In the genomic region with DNA sequence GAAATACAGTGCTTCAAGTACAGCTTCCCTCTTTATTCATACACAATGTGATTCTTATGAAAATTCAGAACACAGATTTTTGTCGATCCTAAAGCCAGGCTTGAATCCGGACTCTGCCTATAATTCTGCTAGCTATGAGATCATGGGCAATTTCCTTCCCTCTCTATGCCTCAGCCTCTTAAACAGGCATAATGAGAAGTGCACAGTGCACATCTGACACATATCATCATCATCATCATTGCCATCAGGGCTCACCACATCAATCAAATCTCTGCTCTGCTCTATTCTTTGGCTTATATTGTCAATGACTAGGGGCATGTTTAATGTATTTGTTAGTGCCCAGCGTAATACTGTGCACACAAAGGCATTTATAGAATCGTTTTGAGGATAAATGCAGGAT, we compare ENCODE assay signal across 18 cellular contexts.
DNase-seq lines count a peak whose midpoint lies in the region; ATAC-seq and TF ChIP-seq lines count a peak whose summit lies in the region.
"Had no signal": no experiment of that assay in that cellular context is flagged by ENCODE, and none has a peak within 500 bp of the region (broad histone marks: within the 10 kb centered on the region; RNA-seq: fewer than 3 reads in every experiment).

No MANE protein-coding gene starts in this region.

- no peaks in the 10 kb centered on the region for H3K27me3 Mint-ChIP-seq in mesothelial cell of epicardium (ENCODE audit: low read depth)
- H3K27me3 Mint-ChIP-seq: B cell; CD4-positive, alpha-beta T cell had no signal

- no peak overlapping the region for H3K4me3 Mint-ChIP-seq in mesothelial cell of epicardium
- H3K4me3 Mint-ChIP-seq: B cell; CD4-positive, alpha-beta T cell; CD8-positive, alpha-beta T cell had no signal

- peak; percentile 3 for DNase-seq in RKO (ENCODE audit: low spot score)
- DNase-seq in SW480 (ENCODE audit: low spot score), result peak; percentile 6
- no peak for DNase-seq in foreskin keratinocyte
- DNase-seq in retina, result peak; percentile 35
- no peak for DNase-seq in ACHN
- no peak for DNase-seq in mesothelial cell of epicardium (ENCODE audit: low spot score in 2 of 2, unreplicated experiment in 2 of 2)
- DNase-seq: 8988T; AML-193; Caco-2; Calu3; CD4-positive, alpha-beta T cell; CD8-positive, alpha-beta T cell; DMS79 treated with DMSO at 0.1 percent for 48 hours; GF-D8 had no signal

- in situ Hi-C loops in ACHN (cut with HindIII; ENCODE audit: low pct_ligation_motif_present, low pct_unique_long_range_greater_than_20kb, low sequenced_read_pairs), result no loop called here

- peaks cover 15% of the 10 kb centered on the region for H3K9me3 Mint-ChIP-seq in mesothelial cell of epicardium
- H3K9me3 Mint-ChIP-seq: CD8-positive, alpha-beta T cell had no signal

- ATAC-seq in foreskin keratinocyte (peak; percentile 41), HG03521 (IDR thresholded peaks at IDR 0.05; ENCODE audit: unreplicated experiment) (no peak)
- ATAC-seq: CD8-positive, alpha-beta T cell had no signal

- no peaks in the 10 kb centered on the region for H3K27me3 ChIP-seq in foreskin keratinocyte
- H3K27me3 ChIP-seq: BLaER1 treated with 17β-estradiol and CSF1 and Interleukin-3, amounts not matched to agents 10 nM and 100 nM had no signal

- no peaks in the 10 kb centered on the region for H3K4me1 ChIP-seq in foreskin keratinocyte
- H3K4me1 ChIP-seq: BLaER1 treated with 17β-estradiol and CSF1 and Interleukin-3, amounts not matched to agents 10 nM and 100 nM; Caco-2 had no signal

- no peak overlapping the region for H3K27ac Mint-ChIP-seq in mesothelial cell of epicardium
- H3K27ac Mint-ChIP-seq: B cell; CD4-positive, alpha-beta T cell; CD8-positive, alpha-beta T cell had no signal

- no peak overlapping the region for H3K27ac ChIP-seq in foreskin keratinocyte
- H3K27ac ChIP-seq: BLaER1 treated with 17β-estradiol and CSF1 and Interleukin-3, amounts not matched to agents 10 nM and 100 nM; C4-2B had no signal

- no peaks in the 10 kb centered on the region for H3K36me3 Mint-ChIP-seq in mesothelial cell of epicardium

- no peak for TF ChIP-seq CTCF in foreskin keratinocyte (conservative IDR thresholded peaks at IDR 0.05)
- TF ChIP-seq CTCF in mesothelial cell of epicardium (IDR thresholded peaks at IDR 0.05; ENCODE audit: unreplicated experiment), result no peak

- H3K4me1 Mint-ChIP-seq in mesothelial cell of epicardium, result no peaks in the 10 kb centered on the region
- H3K4me1 Mint-ChIP-seq: B cell had no signal

Comparison
In these comparisons a context has a peak if more than half of its experiments do, and no peak if none do; other contexts are left out.
1. DNase-seq: peak in RKO (single experiment), SW480 (single experiment) and retina (single experiment); none in foreskin keratinocyte (0 of 2), ACHN (single experiment) and mesothelial cell of epicardium (0 of 2).